ENCODE assay signal across 11 cellular contexts in the genomic region with DNA sequence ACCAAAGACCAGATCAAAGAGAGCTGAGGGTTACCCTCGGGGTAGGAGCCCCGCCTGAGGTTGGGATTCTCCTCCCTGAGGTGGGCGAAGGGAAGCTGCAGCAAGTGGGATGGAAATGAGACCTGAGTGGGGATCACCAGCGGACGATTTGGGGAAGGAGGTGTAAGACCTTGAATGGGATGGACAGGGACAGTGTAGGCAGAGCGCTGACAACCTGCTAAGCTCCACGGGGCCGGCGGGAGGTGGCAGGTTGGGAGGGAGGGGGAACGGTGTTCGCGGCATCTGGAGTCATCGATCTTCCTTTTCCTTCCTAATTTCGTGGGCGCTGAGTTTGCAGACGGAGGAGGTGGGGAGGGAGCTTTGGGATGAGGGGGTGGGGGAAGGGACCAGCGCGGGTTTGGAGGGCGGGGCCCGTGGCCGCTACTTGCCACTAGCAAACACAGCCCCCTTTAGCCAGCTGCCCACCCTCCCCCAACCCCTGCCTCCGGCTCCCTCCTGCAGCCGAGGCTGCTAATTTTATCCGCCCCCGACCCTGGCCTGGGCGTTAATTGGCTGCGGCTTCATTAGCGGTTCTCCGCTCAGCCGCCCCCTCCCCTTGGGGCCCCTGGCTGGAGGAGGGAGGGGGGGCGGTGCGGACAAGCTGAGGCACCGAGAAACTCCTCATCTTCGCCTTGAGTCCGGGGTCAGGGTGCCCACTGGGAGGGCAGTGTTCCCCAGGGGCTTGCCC. TPM values are rescaled to one million over a fixed set of nuclear protein-coding genes. Genes with fewer than 3 reads are reported as not detected.
DNase-seq lines count a peak whose midpoint lies in the region; ATAC-seq and TF ChIP-seq lines count a peak whose summit lies in the region.
"Had no signal": no experiment of that assay in that cellular context is flagged by ENCODE, and none has a peak within 500 bp of the region (broad histone marks: within the 10 kb centered on the region; RNA-seq: fewer than 3 reads in every experiment).

No MANE protein-coding gene starts in this region.

- no peak overlapping the region for H3K27ac ChIP-seq in BLaER1
- H3K27ac ChIP-seq in HEK293 (ENCODE audit: extremely low read depth, low read depth, low read length) = no peak overlapping the region
- no peak overlapping the region for H3K27ac ChIP-seq in lower lobe of right lung

- ATAC-seq in memory B cell (ENCODE audit: low read depth) = no peak
- ATAC-seq in HG03135 (IDR thresholded peaks at IDR 0.05; ENCODE audit: unreplicated experiment) = no peak
- ATAC-seq in lower lobe of right lung = no peak
- ATAC-seq: SK-N-SH treated with all-trans-retinoic acid at 6 μM for 48 hours had no signal

- TF ChIP-seq CTCF in HEK293 (tag by site-specific recombination; IDR thresholded peaks at IDR 0.05) (no peak), lower lobe of right lung (IDR thresholded peaks at IDR 0.05) (no peak)

- peak overlapping the region; percentile 99 for H3K4me2 ChIP-seq in BLaER1

- H3K36me3 ChIP-seq in BLaER1 = peaks cover 9% of the 10 kb centered on the region
- peaks cover 0 to 12% of the 10 kb centered on the region in 2 experiments; a peak in 1 of 3 replicates for H3K36me3 ChIP-seq in HEK293 (ENCODE audit: control insufficient read depth in 2 of 2, insufficient read depth in 1 of 2, low read length in 2 of 2)
- H3K36me3 ChIP-seq in lower lobe of right lung = peaks cover 5% of the 10 kb centered on the region

- H3K9me3 ChIP-seq in BLaER1 = no peaks in the 10 kb centered on the region
- H3K9me3 ChIP-seq in HEK293 (ENCODE audit: control insufficient read depth, insufficient read depth, low read depth, low read length) = no peaks in the 10 kb centered on the region
- no peaks in the 10 kb centered on the region for H3K9me3 ChIP-seq in lower lobe of right lung

- H3K27ac Mint-ChIP-seq in activated naive CD8-positive, alpha-beta T cell = peak overlapping the region; percentile 50
- H3K27ac Mint-ChIP-seq in memory B cell = no peak overlapping the region

- peaks cover 8% of the 10 kb centered on the region for H3K36me3 Mint-ChIP-seq in activated naive CD8-positive, alpha-beta T cell
- H3K36me3 Mint-ChIP-seq in memory B cell = peaks cover 8% of the 10 kb centered on the region

- DNase-seq in memory B cell (ENCODE audit: low spot score in 2 of 2) (no peak), RKO (ENCODE audit: low spot score) (no peak), lower lobe of right lung (no peak)
- DNase-seq in stimulated activated naive CD4-positive, alpha-beta T cell treated with Interleukin-2 at 50 U/mL for 16 hours (lab: John Stamatoyannopoulos, UW) = no peak
- DNase-seq: DMS79 treated with DMSO at 0.1 percent for 48 hours, left colon had no signal

- peaks cover 56% of the 10 kb centered on the region for H3K27me3 ChIP-seq in BLaER1
- peaks cover 58% of the 10 kb centered on the region for H3K27me3 ChIP-seq in lower lobe of right lung (ENCODE audit: low read depth)

- H3K4me3 Mint-ChIP-seq in activated naive CD8-positive, alpha-beta T cell = peak overlapping the region; percentile 65
- peak overlapping the region; percentile 69 for H3K4me3 Mint-ChIP-seq in memory B cell

- intact Hi-C loops in lower lobe of right lung (cut with DNase I) = no loop called here

- H3K4me3 ChIP-seq in BLaER1 (peak overlapping the region; percentile 61), HEK293 (ENCODE audit: low read depth, low read length) (no peak overlapping the region; the same call in 1 of the 2 replicates), lower lobe of right lung (no peak overlapping the region)

- H3K27me3 Mint-ChIP-seq in activated naive CD8-positive, alpha-beta T cell = peaks cover 25% of the 10 kb centered on the region
- peaks cover 16% of the 10 kb centered on the region for H3K27me3 Mint-ChIP-seq in memory B cell

- H3K4me1 Mint-ChIP-seq in activated naive CD8-positive, alpha-beta T cell (ENCODE audit: low read depth) = peaks cover 55% of the 10 kb centered on the region
- peaks cover 50% of the 10 kb centered on the region for H3K4me1 Mint-ChIP-seq in memory B cell

- H3K4me1 ChIP-seq in BLaER1 = peaks cover 84% of the 10 kb centered on the region
- peaks cover 7% of the 10 kb centered on the region for H3K4me1 ChIP-seq in HEK293 (ENCODE audit: control insufficient read depth, insufficient read depth, low read length)
- H3K4me1 ChIP-seq in lower lobe of right lung = peaks cover 44% of the 10 kb centered on the region

- H3K9me3 Mint-ChIP-seq in activated naive CD8-positive, alpha-beta T cell (ENCODE audit: low read depth) = no peaks in the 10 kb centered on the region
- no peaks in the 10 kb centered on the region for H3K9me3 Mint-ChIP-seq in memory B cell

- POLR2A ChIA-PET in HEK293 (lab: Yijun Ruan, JAX) = interaction anchor here (0.7 to 2.7 kb wide), 5 partner anchors 9 to 99 kb away, joined by 3 to 16 read pairs (median 4); a partner anchor contains a TSS

- CTCF ChIA-PET in HEK293 (lab: Yijun Ruan, JAX) = interaction anchor here (0.6 to 23.3 kb wide), 5 partner anchors 11 to 232 kb away, joined by 3 to 628 read pairs (median 5); a partner anchor contains a TSS

- H3K9ac ChIP-seq in BLaER1 = 0 out of 2 replicates have a peak overlapping the region, but pooled peaks have one; percentile 56

- H4K20me1 ChIP-seq in BLaER1 = peaks cover 46% of the 10 kb centered on the region

TF ChIP-seq in HEK293, 187 proteins besides CTCF, POLR2A, EP300 and RAD21 (continues in another document):
- TF ChIP-seq GLI4 (tag by site-specific recombination; IDR thresholded peaks at IDR 0.05) = no peak
- no peak for TF ChIP-seq ZNF132 (tag by site-specific recombination; IDR thresholded peaks at IDR 0.05; ENCODE audit: borderline replicate concordance)
- TF ChIP-seq, protein P1, sequence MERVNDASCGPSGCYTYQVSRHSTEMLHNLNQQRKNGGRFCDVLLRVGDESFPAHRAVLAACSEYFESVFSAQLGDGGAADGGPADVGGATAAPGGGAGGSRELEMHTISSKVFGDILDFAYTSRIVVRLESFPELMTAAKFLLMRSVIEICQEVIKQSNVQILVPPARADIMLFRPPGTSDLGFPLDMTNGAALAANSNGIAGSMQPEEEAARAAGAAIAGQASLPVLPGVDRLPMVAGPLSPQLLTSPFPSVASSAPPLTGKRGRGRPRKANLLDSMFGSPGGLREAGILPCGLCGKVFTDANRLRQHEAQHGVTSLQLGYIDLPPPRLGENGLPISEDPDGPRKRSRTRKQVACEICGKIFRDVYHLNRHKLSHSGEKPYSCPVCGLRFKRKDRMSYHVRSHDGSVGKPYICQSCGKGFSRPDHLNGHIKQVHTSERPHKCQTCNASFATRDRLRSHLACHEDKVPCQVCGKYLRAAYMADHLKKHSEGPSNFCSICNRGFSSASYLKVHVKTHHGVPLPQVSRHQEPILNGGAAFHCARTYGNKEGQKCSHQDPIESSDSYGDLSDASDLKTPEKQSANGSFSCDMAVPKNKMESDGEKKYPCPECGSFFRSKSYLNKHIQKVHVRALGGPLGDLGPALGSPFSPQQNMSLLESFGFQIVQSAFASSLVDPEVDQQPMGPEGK (tag by site-specific recombination; IDR thresholded peaks at IDR 0.05) = peak; percentile 60; the same call in 1 of the 2 replicates
- no peak for TF ChIP-seq ZNF169 (tag by site-specific recombination; IDR thresholded peaks at IDR 0.05)
- TF ChIP-seq, protein P2, sequence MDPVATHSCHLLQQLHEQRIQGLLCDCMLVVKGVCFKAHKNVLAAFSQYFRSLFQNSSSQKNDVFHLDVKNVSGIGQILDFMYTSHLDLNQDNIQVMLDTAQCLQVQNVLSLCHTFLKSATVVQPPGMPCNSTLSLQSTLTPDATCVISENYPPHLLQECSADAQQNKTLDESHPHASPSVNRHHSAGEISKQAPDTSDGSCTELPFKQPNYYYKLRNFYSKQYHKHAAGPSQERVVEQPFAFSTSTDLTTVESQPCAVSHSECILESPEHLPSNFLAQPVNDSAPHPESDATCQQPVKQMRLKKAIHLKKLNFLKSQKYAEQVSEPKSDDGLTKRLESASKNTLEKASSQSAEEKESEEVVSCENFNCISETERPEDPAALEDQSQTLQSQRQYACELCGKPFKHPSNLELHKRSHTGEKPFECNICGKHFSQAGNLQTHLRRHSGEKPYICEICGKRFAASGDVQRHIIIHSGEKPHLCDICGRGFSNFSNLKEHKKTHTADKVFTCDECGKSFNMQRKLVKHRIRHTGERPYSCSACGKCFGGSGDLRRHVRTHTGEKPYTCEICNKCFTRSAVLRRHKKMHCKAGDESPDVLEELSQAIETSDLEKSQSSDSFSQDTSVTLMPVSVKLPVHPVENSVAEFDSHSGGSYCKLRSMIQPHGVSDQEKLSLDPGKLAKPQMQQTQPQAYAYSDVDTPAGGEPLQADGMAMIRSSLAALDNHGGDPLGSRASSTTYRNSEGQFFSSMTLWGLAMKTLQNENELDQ (tag by site-specific recombination; IDR thresholded peaks at IDR 0.05; ENCODE audit: low read depth) = no peak
- TF ChIP-seq, protein P3, sequence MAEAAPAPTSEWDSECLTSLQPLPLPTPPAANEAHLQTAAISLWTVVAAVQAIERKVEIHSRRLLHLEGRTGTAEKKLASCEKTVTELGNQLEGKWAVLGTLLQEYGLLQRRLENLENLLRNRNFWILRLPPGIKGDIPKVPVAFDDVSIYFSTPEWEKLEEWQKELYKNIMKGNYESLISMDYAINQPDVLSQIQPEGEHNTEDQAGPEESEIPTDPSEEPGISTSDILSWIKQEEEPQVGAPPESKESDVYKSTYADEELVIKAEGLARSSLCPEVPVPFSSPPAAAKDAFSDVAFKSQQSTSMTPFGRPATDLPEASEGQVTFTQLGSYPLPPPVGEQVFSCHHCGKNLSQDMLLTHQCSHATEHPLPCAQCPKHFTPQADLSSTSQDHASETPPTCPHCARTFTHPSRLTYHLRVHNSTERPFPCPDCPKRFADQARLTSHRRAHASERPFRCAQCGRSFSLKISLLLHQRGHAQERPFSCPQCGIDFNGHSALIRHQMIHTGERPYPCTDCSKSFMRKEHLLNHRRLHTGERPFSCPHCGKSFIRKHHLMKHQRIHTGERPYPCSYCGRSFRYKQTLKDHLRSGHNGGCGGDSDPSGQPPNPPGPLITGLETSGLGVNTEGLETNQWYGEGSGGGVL (tag by site-specific recombination; IDR thresholded peaks at IDR 0.05) = peak; percentile 58
- TF ChIP-seq REPIN1 (tag by site-specific recombination; IDR thresholded peaks at IDR 0.05; ENCODE audit: low read depth) = no peak
- TF ChIP-seq ZNF184 (tag by site-specific recombination; IDR thresholded peaks at IDR 0.05) = no peak
- TF ChIP-seq ZFHX2 (tag by site-specific recombination; conservative IDR thresholded peaks at IDR 0.05) = peak; percentile 92
- TF ChIP-seq ZBTB1 (tag by site-specific recombination; IDR thresholded peaks at IDR 0.05) = no peak

RNA-seq across cellular contexts. Expression of a gene that starts 2.8 kb away (rescaled TPM):
- total RNA-seq in lower lobe of right lung = 66.6 TPM

RNA-seq across cellular contexts. Expression of a gene that starts 10.2 kb away (rescaled TPM):
- total RNA-seq in lower lobe of right lung = not detected
- total RNA-seq: left colon had no signal

RNA-seq across cellular contexts. Expression of a gene that starts 24.2 kb away (rescaled TPM):
- 8.7 TPM for total RNA-seq in lower lobe of right lung
